34 cellular contexts compared by ENCODE assay signal in the genomic region with DNA sequence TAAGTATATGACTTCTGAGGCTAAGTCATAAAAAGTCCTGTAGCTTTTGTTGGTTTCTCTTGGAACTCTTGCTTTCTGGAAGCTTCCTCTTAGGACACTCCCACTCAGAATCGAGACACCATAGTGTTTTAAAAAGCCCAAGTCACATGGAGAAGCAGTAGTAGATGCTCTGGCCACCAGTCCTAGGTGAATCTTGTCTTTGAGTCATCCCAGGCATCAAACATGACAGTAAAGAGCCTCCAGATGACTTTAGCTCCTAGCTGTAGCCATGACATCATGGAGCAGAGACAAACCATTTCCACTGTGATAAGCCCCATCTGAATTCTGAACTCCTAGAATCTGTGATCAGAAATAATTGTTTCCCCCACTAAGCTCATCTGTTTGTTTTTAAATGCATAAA. TPM values are rescaled to one million over a fixed set of nuclear protein-coding genes. Genes with fewer than 3 reads are reported as not detected.
"Had no signal": no experiment of that assay in that cellular context is flagged by ENCODE, and none has a peak within 500 bp of the region (broad histone marks: within the 10 kb centered on the region; RNA-seq: fewer than 3 reads in every experiment).

No MANE protein-coding gene starts in this region.

- H3K9me3 Mint-ChIP-seq: activated B cell treated with CpG ODN at 0.5 μM for 24 hours; activated CD4-positive, alpha-beta memory T cell treated with anti-CD3 and anti-CD28 coated beads for 36 hours; activated CD8-positive, alpha-beta T cell treated with anti-CD3 and anti-CD28 coated beads for 36 hours; activated naive CD4-positive, alpha-beta T cell treated with anti-CD3 and anti-CD28 coated beads, Interleukin-2, amount 10 ng/mL, durations not matched to agents 7 days and 5 days; activated naive CD4-positive, alpha-beta T cell treated with anti-CD3 and anti-CD28 coated beads, Interleukin-2, amount 50 U/mL, for 24 hours; activated naive CD8-positive, alpha-beta T cell treated with anti-CD3 and anti-CD28 coated beads, Interleukin-2, amount 10 ng/mL, durations not matched to agents 7 days and 5 days; activated T-cell treated with anti-CD3 and anti-CD28 coated beads, Interleukin-2, amount 50 U/mL, for 24 hours; activated T-helper 1 cell treated with anti-CD3 and anti-CD28 coated beads, Interleukin-12 subunit alpha, Interleukin-12 subunit beta, Interleukin-2, Interleukin-4 antibody, amounts not matched to agents 30 ng/mL and 10 ng/mL and 1 ng/mL, durations not matched to agents 14 hours and 24 hours and 36 hours; activated T-helper 2 cell treated with anti-CD3 and anti-CD28 coated beads, Interferon-gamma antibody, Interleukin-2, Interleukin-4, amounts not matched to agents 10 μg/mL and 5 μg/mL and 100 μg/mL, durations not matched to agents 14 hours and 24 hours and 36 hours; T-helper 1 cell treated with Interleukin-12 subunit alpha and Interleukin-12 subunit beta and Interleukin-4 antibody, amounts not matched to agents 30 μg/mL and 1 μg/mL, for 36 hours; T-helper 2 cell treated with Interferon-gamma antibody and Interleukin-4, amounts not matched to agents 5 μg/mL and 100 μg/mL, for 36 hours had no signal

- H3K36me3 Mint-ChIP-seq: activated naive CD4-positive, alpha-beta T cell treated with anti-CD3 and anti-CD28 coated beads, Interleukin-2, amount 10 ng/mL, durations not matched to agents 7 days and 5 days had no signal

- H3K4me1 ChIP-seq: adrenal gland, body of pancreas, breast epithelium had no signal

- H3K4me3 ChIP-seq: adrenal gland, body of pancreas, breast epithelium had no signal

- H3K27me3 ChIP-seq: adrenal gland, body of pancreas, brain microvascular endothelial cell, breast epithelium had no signal

- H3K36me3 ChIP-seq: adrenal gland, brain microvascular endothelial cell, breast epithelium had no signal

- H3K27ac ChIP-seq: adrenal gland, body of pancreas, brain microvascular endothelial cell, breast epithelium, VCaP had no signal

- H3K27ac Mint-ChIP-seq: activated B cell treated with CpG ODN at 0.5 μM for 24 hours; activated CD4-positive, alpha-beta memory T cell treated with anti-CD3 and anti-CD28 coated beads for 36 hours; activated CD8-positive, alpha-beta T cell treated with anti-CD3 and anti-CD28 coated beads for 36 hours; activated naive CD4-positive, alpha-beta T cell treated with anti-CD3 and anti-CD28 coated beads, Interleukin-2, amount 10 ng/mL, durations not matched to agents 7 days and 5 days; activated naive CD4-positive, alpha-beta T cell treated with anti-CD3 and anti-CD28 coated beads, Interleukin-2, amount 50 U/mL, for 24 hours; activated naive CD8-positive, alpha-beta T cell; activated naive CD8-positive, alpha-beta T cell treated with anti-CD3 and anti-CD28 coated beads, Interleukin-2, amount 10 ng/mL, durations not matched to agents 7 days and 5 days; activated T-cell treated with anti-CD3 and anti-CD28 coated beads, Interleukin-2, amount 50 U/mL, for 24 hours; activated T-helper 1 cell treated with anti-CD3 and anti-CD28 coated beads, Interleukin-12 subunit alpha, Interleukin-12 subunit beta, Interleukin-2, Interleukin-4 antibody, amounts not matched to agents 30 ng/mL and 10 ng/mL and 1 ng/mL, durations not matched to agents 14 hours and 24 hours and 36 hours; activated T-helper 2 cell treated with anti-CD3 and anti-CD28 coated beads, Interferon-gamma antibody, Interleukin-2, Interleukin-4, amounts not matched to agents 10 μg/mL and 5 μg/mL and 100 μg/mL, durations not matched to agents 14 hours and 24 hours and 36 hours; T-helper 1 cell treated with Interleukin-12 subunit alpha and Interleukin-12 subunit beta and Interleukin-4 antibody, amounts not matched to agents 30 μg/mL and 1 μg/mL, for 36 hours; T-helper 2 cell treated with Interferon-gamma antibody and Interleukin-4, amounts not matched to agents 5 μg/mL and 100 μg/mL, for 36 hours had no signal

- H3K4me3 Mint-ChIP-seq: activated B cell treated with CpG ODN at 0.5 μM for 24 hours; activated CD4-positive, alpha-beta memory T cell treated with anti-CD3 and anti-CD28 coated beads for 36 hours; activated CD8-positive, alpha-beta T cell treated with anti-CD3 and anti-CD28 coated beads for 36 hours; activated naive CD4-positive, alpha-beta T cell treated with anti-CD3 and anti-CD28 coated beads, Interleukin-2, amount 10 ng/mL, durations not matched to agents 7 days and 5 days; activated naive CD4-positive, alpha-beta T cell treated with anti-CD3 and anti-CD28 coated beads, Interleukin-2, amount 50 U/mL, for 24 hours; activated naive CD8-positive, alpha-beta T cell; activated naive CD8-positive, alpha-beta T cell treated with anti-CD3 and anti-CD28 coated beads, Interleukin-2, amount 10 ng/mL, durations not matched to agents 7 days and 5 days; activated T-cell treated with anti-CD3 and anti-CD28 coated beads, Interleukin-2, amount 50 U/mL, for 24 hours; activated T-helper 1 cell treated with anti-CD3 and anti-CD28 coated beads, Interleukin-12 subunit alpha, Interleukin-12 subunit beta, Interleukin-2, Interleukin-4 antibody, amounts not matched to agents 30 ng/mL and 10 ng/mL and 1 ng/mL, durations not matched to agents 14 hours and 24 hours and 36 hours; T-helper 1 cell treated with Interleukin-12 subunit alpha and Interleukin-12 subunit beta and Interleukin-4 antibody, amounts not matched to agents 30 μg/mL and 1 μg/mL, for 36 hours; T-helper 2 cell treated with Interferon-gamma antibody and Interleukin-4, amounts not matched to agents 5 μg/mL and 100 μg/mL, for 36 hours had no signal

- H3K4me1 Mint-ChIP-seq: activated B cell treated with CpG ODN at 0.5 μM for 24 hours; activated naive CD4-positive, alpha-beta T cell treated with anti-CD3 and anti-CD28 coated beads, Interleukin-2, amount 10 ng/mL, durations not matched to agents 7 days and 5 days; activated naive CD4-positive, alpha-beta T cell treated with anti-CD3 and anti-CD28 coated beads, Interleukin-2, amount 50 U/mL, for 24 hours; activated naive CD8-positive, alpha-beta T cell treated with anti-CD3 and anti-CD28 coated beads, Interleukin-2, amount 10 ng/mL, durations not matched to agents 7 days and 5 days had no signal

- ATAC-seq: activated CD8-positive, alpha-beta T cell treated with anti-CD3 and anti-CD28 coated beads for 36 hours; body of pancreas had no signal

- H3K27me3 Mint-ChIP-seq: activated B cell treated with CpG ODN at 0.5 μM for 24 hours; activated CD4-positive, alpha-beta memory T cell treated with anti-CD3 and anti-CD28 coated beads for 36 hours; activated CD8-positive, alpha-beta T cell treated with anti-CD3 and anti-CD28 coated beads for 36 hours; activated naive CD4-positive, alpha-beta T cell treated with anti-CD3 and anti-CD28 coated beads, Interleukin-2, amount 10 ng/mL, durations not matched to agents 7 days and 5 days; activated naive CD4-positive, alpha-beta T cell treated with anti-CD3 and anti-CD28 coated beads, Interleukin-2, amount 50 U/mL, for 24 hours; activated naive CD8-positive, alpha-beta T cell; activated naive CD8-positive, alpha-beta T cell treated with anti-CD3 and anti-CD28 coated beads, Interleukin-2, amount 10 ng/mL, durations not matched to agents 7 days and 5 days; activated T-cell treated with anti-CD3 and anti-CD28 coated beads, Interleukin-2, amount 50 U/mL, for 24 hours had no signal

- H3K9me3 ChIP-seq: adrenal gland, body of pancreas, breast epithelium had no signal

- DNase-seq: activated B cell treated with CpG ODN at 0.5 μM for 24 hours; activated CD4-positive, alpha-beta memory T cell treated with anti-CD3 and anti-CD28 coated beads for 36 hours; activated CD4-positive, alpha-beta T cell treated with anti-CD3 and anti-CD28 coated beads for 48 hours; activated CD4-positive, alpha-beta T cell treated with anti-CD3 and anti-CD28 coated beads, Interleukin-2, amount 50 U/mL, for 1 hour; activated CD4-positive, alpha-beta T cell treated with anti-CD3 and anti-CD28 coated beads, Interleukin-2, amount 50 U/mL, for 4 hours; activated CD4-positive, CD25-positive, alpha-beta regulatory T cell treated with anti-CD3 and anti-CD28 coated beads, Interleukin-2, amount 50 U/mL, for 72 hours; activated CD8-positive, alpha-beta memory T cell treated with anti-CD3 and anti-CD28 coated beads, Interleukin-2, amount 50 U/mL, for 4 hours; activated CD8-positive, alpha-beta T cell treated with anti-CD3 and anti-CD28 coated beads for 36 hours; activated effector memory CD4-positive, alpha-beta T cell treated with Interleukin-2 at 50 U/mL for 16 hours; activated gamma-delta T cell; activated naive CD4-positive, alpha-beta T cell treated with anti-CD3 and anti-CD28 coated beads, Interleukin-2, amount 10 ng/mL, durations not matched to agents 7 days and 5 days; activated naive CD4-positive, alpha-beta T cell treated with Interleukin-2 at 50 U/mL for 16 hours; activated naive CD8-positive, alpha-beta T cell treated with anti-CD3 and anti-CD28 coated beads, Interleukin-2, amount 10 ng/mL, durations not matched to agents 7 days and 5 days; activated T-cell treated with anti-CD3 and anti-CD28 coated beads, Interleukin-2, amount 50 U/mL, for 24 hours; activated T-cell treated with anti-CD3 and anti-CD28 coated beads, Interleukin-2, amount 50 U/mL, for 48 hours; adrenal gland; amniotic stem cell; aorta; body of pancreas; brain microvascular endothelial cell; central memory CD4-positive, alpha-beta T cell; T-helper 1 cell; T-helper 2 cell; T-helper 9 cell had no signal

RNA-seq across cellular contexts. Expression of gene ISL2, which starts 42.1 kb away (rescaled TPM):
- total RNA-seq: activated naive CD8-positive, alpha-beta T cell treated with anti-CD3 and anti-CD28 coated beads, Interleukin-2, amount 10 ng/mL, durations not matched to agents 7 days and 5 days; aorta; body of pancreas; cardiac septum; cerebellum had no signal
- polyA plus RNA-seq: aorta had no signal
